ENCODE assay signal across 8 cellular contexts in genomic region chr14:74362361-74362915, GRCh38. TPM values are rescaled to one million over a fixed set of nuclear protein-coding genes. Genes with fewer than 3 reads are reported as not detected.
DNase-seq lines count a peak whose midpoint lies in the region; ATAC-seq and TF ChIP-seq lines count a peak whose summit lies in the region.

No MANE protein-coding gene starts in this region.

- WGBS in upper lobe of left lung, 2 donors = 30% methylated on average over 12 of the region's 12 CpGs

- H3K27me3 ChIP-seq in MM.1S (replicated peaks; ENCODE audit: insufficient read depth, low read length) (no peaks in the 10 kb centered on the region), SJCRH30 (no peaks in the 10 kb centered on the region), parathyroid adenoma (ENCODE audit: control insufficient read depth, insufficient read depth, low read length) (no peaks in the 10 kb centered on the region), upper lobe of left lung (no peaks in the 10 kb centered on the region)

- no peaks in the 10 kb centered on the region for H3K4me1 Mint-ChIP-seq in activated naive CD4-positive, alpha-beta T cell treated with anti-CD3 and anti-CD28 coated beads for 36 hours (ENCODE audit: low read depth)
- peaks cover 2% of the 10 kb centered on the region for H3K4me1 Mint-ChIP-seq in glutamatergic neuron (ENCODE audit: low read depth, unreplicated experiment)

- no peak overlapping the region for H3K27ac ChIP-seq in MM.1S (ENCODE audit: low read length)
- no peak overlapping the region for H3K27ac ChIP-seq in SJCRH30
- H3K27ac ChIP-seq in parathyroid adenoma = no peak overlapping the region
- no peak overlapping the region for H3K27ac ChIP-seq in upper lobe of left lung

- H3K27me3 Mint-ChIP-seq in activated naive CD4-positive, alpha-beta T cell treated with anti-CD3 and anti-CD28 coated beads for 36 hours (ENCODE audit: low read depth) = peaks cover 8% of the 10 kb centered on the region
- H3K27me3 Mint-ChIP-seq in glutamatergic neuron (ENCODE audit: unreplicated experiment) = peaks cover 5% of the 10 kb centered on the region

- no peaks in the 10 kb centered on the region for H3K9me2 ChIP-seq in MM.1S (replicated peaks; ENCODE audit: insufficient read depth, low read length)

- TF ChIP-seq CTCF in MM.1S (IDR thresholded peaks at IDR 0.05; ENCODE audit: low read length) (peak; percentile 69), glutamatergic neuron (IDR thresholded peaks at IDR 0.05; ENCODE audit: partially characterized antibody, unreplicated experiment) (peak; percentile 95), parathyroid adenoma (IDR thresholded peaks at IDR 0.05) (peak; percentile 96), upper lobe of left lung (IDR thresholded peaks at IDR 0.05) (peak; percentile 79 to 95 (median 92))

- DNase-seq in EH (ENCODE audit: low read depth) (peak; percentile 80), MM.1S (peak; percentile 27), SJCRH30 (peak; percentile 69 to 86), glutamatergic neuron (peak; percentile 85), upper lobe of left lung (peak in 1 of 2 donors; percentile 82)
- peak; percentile 82 for DNase-seq in activated naive CD4-positive, alpha-beta T cell treated with anti-CD3 and anti-CD28 coated beads for 36 hours

- H3K9me3 ChIP-seq in MM.1S (replicated peaks; ENCODE audit: insufficient read depth, low read length) (no peaks in the 10 kb centered on the region), SJCRH30 (replicated peaks) (no peaks in the 10 kb centered on the region), parathyroid adenoma (ENCODE audit: control insufficient read depth, low read length) (no peaks in the 10 kb centered on the region), upper lobe of left lung (no peaks in the 10 kb centered on the region)

- H3F3A ChIP-seq in MM.1S (ENCODE audit: insufficient read depth, low read length) = no peaks in the 10 kb centered on the region

- H2AFZ ChIP-seq in MM.1S (ENCODE audit: low read length) (no peak overlapping the region), parathyroid adenoma (peak overlapping the region; percentile 59)

- TF ChIP-seq EP300 in upper lobe of left lung (IDR thresholded peaks at IDR 0.05) = no peak

- no peak overlapping the region for H3K4me3 Mint-ChIP-seq in activated naive CD4-positive, alpha-beta T cell treated with anti-CD3 and anti-CD28 coated beads for 36 hours
- H3K4me3 Mint-ChIP-seq in glutamatergic neuron (ENCODE audit: unreplicated experiment) = no peak overlapping the region

- CTCF ChIA-PET in activated naive CD4-positive, alpha-beta T cell treated with anti-CD3 and anti-CD28 coated beads for 36 hours (lab: Charles Lee) = interaction anchor here (0.6 to 0.8 kb wide), 2 partner anchors 20 to 250 kb away, joined by 3 read pairs; no protein-coding TSS in a partner anchor

- no peaks in the 10 kb centered on the region for H3K36me3 Mint-ChIP-seq in activated naive CD4-positive, alpha-beta T cell treated with anti-CD3 and anti-CD28 coated beads for 36 hours (ENCODE audit: low read depth)
- no peaks in the 10 kb centered on the region for H3K36me3 Mint-ChIP-seq in glutamatergic neuron (ENCODE audit: unreplicated experiment)

- no peak overlapping the region for H3K9ac ChIP-seq in MM.1S (ENCODE audit: low read length)
- no peak overlapping the region for H3K9ac ChIP-seq in parathyroid adenoma

- no peak overlapping the region for H3K4me3 ChIP-seq in MM.1S (ENCODE audit: low read length)
- H3K4me3 ChIP-seq in SJCRH30 = no peak overlapping the region
- no peak overlapping the region for H3K4me3 ChIP-seq in parathyroid adenoma (ENCODE audit: low read depth, low read length)
- no peak overlapping the region for H3K4me3 ChIP-seq in upper lobe of left lung

- TF ChIP-seq POLR2A in upper lobe of left lung (IDR thresholded peaks at IDR 0.05) = no peak

- H3K4me1 ChIP-seq in MM.1S (ENCODE audit: low read length) (no peaks in the 10 kb centered on the region), SJCRH30 (no peaks in the 10 kb centered on the region), parathyroid adenoma (peaks cover 2% of the 10 kb centered on the region), upper lobe of left lung (peaks cover 0 to 3% (median 2%) of the 10 kb centered on the region in 4 donors)

- ATAC-seq in upper lobe of left lung (ENCODE audit: low FRiP score in 2 of 2) = peak; percentile 84 to 95
- ATAC-seq in GM21390 (IDR thresholded peaks at IDR 0.05; ENCODE audit: unreplicated experiment) = no peak

- H3K36me3 ChIP-seq in MM.1S (replicated peaks; ENCODE audit: insufficient read depth, low read length) = no peaks in the 10 kb centered on the region
- no peaks in the 10 kb centered on the region for H3K36me3 ChIP-seq in SJCRH30
- H3K36me3 ChIP-seq in parathyroid adenoma (ENCODE audit: control insufficient read depth, insufficient read depth, low read length) = no peaks in the 10 kb centered on the region
- no peaks in the 10 kb centered on the region for H3K36me3 ChIP-seq in upper lobe of left lung

- H3K79me2 ChIP-seq in MM.1S (ENCODE audit: low read length) (no peaks in the 10 kb centered on the region), parathyroid adenoma (no peaks in the 10 kb centered on the region)

- no peaks in the 10 kb centered on the region for H3K9me3 Mint-ChIP-seq in activated naive CD4-positive, alpha-beta T cell treated with anti-CD3 and anti-CD28 coated beads for 36 hours
- H3K9me3 Mint-ChIP-seq in glutamatergic neuron (ENCODE audit: unreplicated experiment) = peaks cover 3% of the 10 kb centered on the region

- no peaks in the 10 kb centered on the region for H4K20me1 ChIP-seq in MM.1S (ENCODE audit: insufficient read depth, low read length)

- intact Hi-C loops in activated naive CD4-positive, alpha-beta T cell treated with anti-CD3 and anti-CD28 coated beads for 36 hours (cut with micrococcal nuclease) = loop anchor here (1.0 to 2.0 kb wide), 2 partner anchors 130 to 246 kb away; no protein-coding TSS in a partner anchor

- H3K4me2 ChIP-seq in MM.1S (ENCODE audit: low read depth, low read length) = no peak overlapping the region
- H3K4me2 ChIP-seq in parathyroid adenoma (ENCODE audit: low read length) = no peak overlapping the region

- H3K27ac Mint-ChIP-seq in activated naive CD4-positive, alpha-beta T cell treated with anti-CD3 and anti-CD28 coated beads for 36 hours = no peak overlapping the region
- no peak overlapping the region for H3K27ac Mint-ChIP-seq in glutamatergic neuron (ENCODE audit: unreplicated experiment)

RNA-seq across cellular contexts. Expression of gene VRTN, which starts 14.2 kb away (rescaled TPM):
- not detected in 2 replicates for total RNA-seq in SJCRH30 (2014; rRNA removed; shearing (Covaris generic))
- not detected for total RNA-seq in activated naive CD4-positive, alpha-beta T cell treated with anti-CD3 and anti-CD28 coated beads for 36 hours
- total RNA-seq in glutamatergic neuron (ENCODE audit: unreplicated experiment) = 0.15 TPM
- total RNA-seq in upper lobe of left lung = under 1 TPM in 2 of 6 donors, not detected in 4; 0.09 to 0.10 TPM

RNA-seq across cellular contexts. Expression of gene ABCD4, which starts 59.7 kb away (rescaled TPM):
- 26.3 and 30.6 TPM in 2 replicates for total RNA-seq in SJCRH30 (2014; rRNA removed; shearing (Covaris generic))
- 10 to 100 TPM; 41.4 to 43.9 TPM for total RNA-seq in activated naive CD4-positive, alpha-beta T cell treated with anti-CD3 and anti-CD28 coated beads for 36 hours
- 73.7 TPM for total RNA-seq in glutamatergic neuron (ENCODE audit: unreplicated experiment)
- 100 to 1,000 TPM in 2 of 6 donors, 10 to 100 TPM in 4; 35.1 to 150 (median 52.5) TPM for total RNA-seq in upper lobe of left lung
